ENCODE assay signal across 12 cellular contexts in the genomic region with DNA sequence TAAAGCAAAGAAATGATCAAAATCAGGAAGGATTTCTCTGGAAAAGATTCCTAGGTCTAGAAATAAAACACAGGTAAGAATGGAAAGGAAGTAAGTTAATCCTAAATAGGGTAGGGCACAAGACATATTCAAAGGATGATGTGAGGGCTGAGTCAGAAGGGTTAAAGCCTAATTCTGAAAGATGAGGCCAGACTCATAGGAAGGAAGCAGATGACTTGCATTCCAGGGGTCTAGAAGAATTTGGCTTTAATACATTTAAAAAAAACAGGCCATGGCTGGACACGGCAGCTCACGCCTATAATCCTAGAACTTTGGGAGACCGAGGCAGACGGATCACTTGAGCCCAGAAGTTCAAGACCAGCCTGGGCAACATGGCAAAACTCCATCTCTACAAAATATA. TPM values are rescaled to one million over a fixed set of nuclear protein-coding genes. Genes with fewer than 3 reads are reported as not detected.
A peak's percentile ranks its signal among the peaks of the same experiment; 100 is the strongest.
DNase-seq lines count a peak whose midpoint lies in the region; ATAC-seq, FAIRE-seq and TF ChIP-seq lines count a peak whose summit lies in the region.
"Had no signal": no experiment of that assay in that cellular context is flagged by ENCODE, and none has a peak within 500 bp of the region (broad histone marks: within the 10 kb centered on the region; RNA-seq: fewer than 3 reads in every experiment).

No MANE protein-coding gene starts in this region.

- H3K36me3 Mint-ChIP-seq in astrocyte (ENCODE audit: low read depth, unreplicated experiment) = peaks cover 28% of the 10 kb centered on the region

- H3K27ac ChIP-seq in ACC112 (ENCODE audit: low read depth, low read length) (peak overlapping the region; percentile 88), astrocyte (ENCODE audit: low read depth, low read length) (peak overlapping the region; percentile 96)

- no peaks in the 10 kb centered on the region for H3K27me3 Mint-ChIP-seq in astrocyte (ENCODE audit: low read depth, unreplicated experiment)
- H3K27me3 Mint-ChIP-seq: memory B cell had no signal

- H3K36me3 ChIP-seq in ACC112 (ENCODE audit: insufficient read depth, low read length) = peaks cover 66% of the 10 kb centered on the region
- peaks cover 57% of the 10 kb centered on the region for H3K36me3 ChIP-seq in astrocyte (ENCODE audit: insufficient read depth, low read length)

- TF ChIP-seq POLR2A in H54 (IDR thresholded peaks at IDR 0.05; ENCODE audit: low read depth, low read length) (no peak), GM12891 (IDR thresholded peaks at IDR 0.05; ENCODE audit: low read depth, low read length) (no peak)

- no peaks in the 10 kb centered on the region for H3K9me3 Mint-ChIP-seq in astrocyte (ENCODE audit: unreplicated experiment)
- H3K9me3 Mint-ChIP-seq: memory B cell had no signal

- FAIRE-seq in H54 (lab: Jason Lieb, UNC) (peak; percentile 95), astrocyte (lab: Jason Lieb, UNC) (peak; percentile 41), GM12891 (lab: Jason Lieb, UNC) (no peak)

- H3K9me3 ChIP-seq in astrocyte (ENCODE audit: insufficient read depth, low read depth, low read length) = no peaks in the 10 kb centered on the region

- no peak for ATAC-seq in GM19397 (IDR thresholded peaks at IDR 0.05; ENCODE audit: unreplicated experiment)

- DNase-seq in H54 (ENCODE audit: insufficient read length, low spot score) (no peak), astrocyte (ENCODE audit: low read depth) (peak; percentile 95), hepatic stellate cell (ENCODE audit: low spot score) (peak; percentile 41), GM12891 (ENCODE audit: insufficient read length, low spot score) (no peak), RPMI8226 (no peak), DMS 273 treated with DMSO at 0.1 percent for 48 hours (lab: John Stamatoyannopoulos, UW) (no peak)
- DNase-seq: effector CD4-positive, alpha-beta T cell; Karpas-422; OCI-M1 had no signal

- peak overlapping the region; percentile 92 for H3K4me3 Mint-ChIP-seq in astrocyte (ENCODE audit: unreplicated experiment)
- H3K4me3 Mint-ChIP-seq: memory B cell had no signal

- H3K79me2 ChIP-seq in ACC112 (ENCODE audit: control insufficient read depth, insufficient read depth, low read length, unreplicated experiment) (peaks cover 85% of the 10 kb centered on the region), astrocyte (ENCODE audit: insufficient read depth, low read length) (peaks cover 82% of the 10 kb centered on the region)

- peak overlapping the region; percentile 92 for H3K4me3 ChIP-seq in ACC112 (ENCODE audit: low read depth, low read length)
- H3K4me3 ChIP-seq in astrocyte (ENCODE audit: insufficient read depth, low read depth, low read length) = peak overlapping the region; percentile 95

- H3K4me2 ChIP-seq in astrocyte (ENCODE audit: low read length) = peak overlapping the region; percentile 87

- H3K4me1 Mint-ChIP-seq in astrocyte (ENCODE audit: low read depth, unreplicated experiment) = peaks cover 53% of the 10 kb centered on the region

- peaks cover 60% of the 10 kb centered on the region for H3K4me1 ChIP-seq in ACC112 (ENCODE audit: control insufficient read depth, insufficient read depth, low read length, unreplicated experiment)
- peaks cover 48% of the 10 kb centered on the region for H3K4me1 ChIP-seq in astrocyte (ENCODE audit: insufficient read depth, low read length)

- TF ChIP-seq CTCF in astrocyte (IDR thresholded peaks at IDR 0.05; ENCODE audit: insufficient read depth, low read depth, low read length) = no peak

- peak overlapping the region; percentile 99 for H3K9ac ChIP-seq in astrocyte (ENCODE audit: low read length)

- H3K27me3 ChIP-seq in ACC112 (ENCODE audit: insufficient read depth, low read length) = no peaks in the 10 kb centered on the region
- H3K27me3 ChIP-seq in astrocyte (ENCODE audit: insufficient read depth, low read length) = no peaks in the 10 kb centered on the region

- H4K20me1 ChIP-seq in astrocyte (ENCODE audit: insufficient read depth, low read length) = peaks cover 48% of the 10 kb centered on the region

- H2AFZ ChIP-seq in ACC112 (ENCODE audit: low read length, unreplicated experiment) (no peak overlapping the region), astrocyte (ENCODE audit: low read depth, low read length) (no peak overlapping the region)

- H3K27ac Mint-ChIP-seq in astrocyte (ENCODE audit: unreplicated experiment) = peak overlapping the region; percentile 95
- H3K27ac Mint-ChIP-seq: memory B cell had no signal

TF ChIP-seq in GM12891, 5 proteins besides CTCF, POLR2A, EP300 and RAD21:
- TF ChIP-seq POU2F2 (IDR thresholded peaks at IDR 0.05; ENCODE audit: low read depth, low read length) (no peak), POLR2AphosphoS5 (IDR thresholded peaks at IDR 0.05; ENCODE audit: low read depth, low read length) (no peak), SPI1 (IDR thresholded peaks at IDR 0.05; ENCODE audit: low read depth, low read length) (no peak), PAX5 (IDR thresholded peaks at IDR 0.05; ENCODE audit: insufficient read depth, low read length, severe bottlenecking) (no peak), TAF1 (IDR thresholded peaks at IDR 0.05; ENCODE audit: low read depth, low read length) (no peak)

RNA-seq across cellular contexts. Expression of a gene that starts 3.2 kb away (rescaled TPM):
- 534 and 562 TPM in 2 replicates for total RNA-seq in astrocyte
- polyA plus RNA-seq in GM12891 (2012; ENCODE audit: low read depth, missing spikeins) = 139 TPM

Comparison
In these comparisons a context has a peak if more than half of its experiments do, and no peak if none do; other contexts are left out.
1. DNase-seq: peak in astrocyte (single experiment) and hepatic stellate cell (single experiment); none in H54 (single experiment), GM12891 (single experiment), RPMI8226 (single experiment) and DMS 273 treated with DMSO at 0.1 percent for 48 hours (single experiment).